Comparison of ENCODE assay signal across 2 cellular contexts in the genomic region with DNA sequence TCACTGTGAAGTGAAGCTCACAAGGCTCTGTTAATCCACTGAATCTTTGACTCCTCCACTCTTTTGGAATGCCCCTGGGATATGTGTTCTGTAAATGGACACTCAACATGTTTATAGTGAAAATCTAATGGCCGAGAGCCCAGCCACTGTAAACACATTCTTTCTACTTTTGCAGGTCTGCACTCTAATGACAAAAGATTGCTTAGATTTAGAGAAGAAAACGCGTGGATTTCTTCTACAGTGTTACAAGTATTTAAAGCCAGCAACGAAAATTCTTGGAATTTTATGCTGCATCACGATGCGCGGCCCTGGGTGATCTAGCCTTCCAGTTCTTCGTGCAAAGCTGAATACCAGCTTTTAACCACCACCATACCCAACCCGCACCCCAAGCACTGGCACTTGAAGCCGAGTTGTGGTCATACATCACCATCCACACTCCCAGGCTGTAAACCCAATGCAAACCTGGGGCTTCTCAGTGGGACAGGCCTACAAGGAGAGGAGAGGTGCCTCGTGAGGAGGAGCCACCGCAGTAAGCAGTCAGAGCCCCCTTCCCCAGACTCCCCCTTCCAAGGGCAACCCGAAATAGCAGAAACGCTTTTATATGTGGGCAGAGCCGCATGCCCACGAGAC.
TF ChIP-seq lines count a peak whose summit lies in the region.

No MANE protein-coding gene starts in this region.

TF ChIP-seq in HCT116, 20 proteins besides CTCF, POLR2A, EP300 and RAD21 (continued from another document):
- TF ChIP-seq, protein P1, sequence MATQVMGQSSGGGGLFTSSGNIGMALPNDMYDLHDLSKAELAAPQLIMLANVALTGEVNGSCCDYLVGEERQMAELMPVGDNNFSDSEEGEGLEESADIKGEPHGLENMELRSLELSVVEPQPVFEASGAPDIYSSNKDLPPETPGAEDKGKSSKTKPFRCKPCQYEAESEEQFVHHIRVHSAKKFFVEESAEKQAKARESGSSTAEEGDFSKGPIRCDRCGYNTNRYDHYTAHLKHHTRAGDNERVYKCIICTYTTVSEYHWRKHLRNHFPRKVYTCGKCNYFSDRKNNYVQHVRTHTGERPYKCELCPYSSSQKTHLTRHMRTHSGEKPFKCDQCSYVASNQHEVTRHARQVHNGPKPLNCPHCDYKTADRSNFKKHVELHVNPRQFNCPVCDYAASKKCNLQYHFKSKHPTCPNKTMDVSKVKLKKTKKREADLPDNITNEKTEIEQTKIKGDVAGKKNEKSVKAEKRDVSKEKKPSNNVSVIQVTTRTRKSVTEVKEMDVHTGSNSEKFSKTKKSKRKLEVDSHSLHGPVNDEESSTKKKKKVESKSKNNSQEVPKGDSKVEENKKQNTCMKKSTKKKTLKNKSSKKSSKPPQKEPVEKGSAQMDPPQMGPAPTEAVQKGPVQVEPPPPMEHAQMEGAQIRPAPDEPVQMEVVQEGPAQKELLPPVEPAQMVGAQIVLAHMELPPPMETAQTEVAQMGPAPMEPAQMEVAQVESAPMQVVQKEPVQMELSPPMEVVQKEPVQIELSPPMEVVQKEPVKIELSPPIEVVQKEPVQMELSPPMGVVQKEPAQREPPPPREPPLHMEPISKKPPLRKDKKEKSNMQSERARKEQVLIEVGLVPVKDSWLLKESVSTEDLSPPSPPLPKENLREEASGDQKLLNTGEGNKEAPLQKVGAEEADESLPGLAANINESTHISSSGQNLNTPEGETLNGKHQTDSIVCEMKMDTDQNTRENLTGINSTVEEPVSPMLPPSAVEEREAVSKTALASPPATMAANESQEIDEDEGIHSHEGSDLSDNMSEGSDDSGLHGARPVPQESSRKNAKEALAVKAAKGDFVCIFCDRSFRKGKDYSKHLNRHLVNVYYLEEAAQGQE (IDR thresholded peaks at IDR 0.05; ENCODE audit: low read depth) = no peak
- TF ChIP-seq EGR1 (IDR thresholded peaks at IDR 0.05; ENCODE audit: low read depth) = no peak

TF ChIP-seq in WTC11, 78 proteins besides CTCF, POLR2A, EP300 and RAD21 (continued from another document):
- TF ChIP-seq AFF4 (CRISPR knock-in tag; IDR thresholded peaks at IDR 0.05; ENCODE audit: borderline replicate concordance) (no peak), ZNF425 (CRISPR knock-in tag; conservative IDR thresholded peaks at IDR 0.05) (no peak), ZNF121 (CRISPR knock-in tag; IDR thresholded peaks at IDR 0.05) (no peak), ZSCAN18 (CRISPR knock-in tag; IDR thresholded peaks at IDR 0.05) (no peak), PREB (CRISPR knock-in tag; IDR thresholded peaks at IDR 0.05; ENCODE audit: borderline replicate concordance) (no peak)
- TF ChIP-seq, protein P2, sequence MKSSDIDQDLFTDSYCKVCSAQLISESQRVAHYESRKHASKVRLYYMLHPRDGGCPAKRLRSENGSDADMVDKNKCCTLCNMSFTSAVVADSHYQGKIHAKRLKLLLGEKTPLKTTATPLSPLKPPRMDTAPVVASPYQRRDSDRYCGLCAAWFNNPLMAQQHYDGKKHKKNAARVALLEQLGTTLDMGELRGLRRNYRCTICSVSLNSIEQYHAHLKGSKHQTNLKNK (CRISPR knock-in tag; IDR thresholded peaks at IDR 0.05) = no peak
